In the genomic region with DNA sequence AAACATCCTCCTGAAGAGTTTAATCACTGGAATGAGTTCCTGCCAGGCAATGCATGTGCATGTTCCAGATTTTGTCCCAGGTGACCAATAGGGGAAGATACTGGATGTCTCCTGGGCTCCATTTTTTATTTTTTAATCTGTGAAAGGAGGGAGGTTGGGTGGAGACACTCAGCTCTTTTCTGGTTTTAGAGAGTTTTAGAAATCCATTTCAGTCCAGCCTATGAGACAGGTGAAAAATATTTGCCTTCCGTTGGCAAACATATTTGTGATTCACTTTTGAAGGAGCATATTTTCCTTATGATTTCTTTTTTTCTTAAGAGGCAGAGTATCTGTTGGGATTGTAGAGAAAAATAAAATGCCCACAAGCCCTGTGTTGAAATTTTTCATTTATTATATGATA, we compare ENCODE assay signal across 21 cellular contexts.
A peak's percentile ranks its signal among the peaks of the same experiment; 100 is the strongest.
DNase-seq lines count a peak whose midpoint lies in the region; ATAC-seq, FAIRE-seq and TF ChIP-seq lines count a peak whose summit lies in the region.
"Had no signal": no experiment of that assay in that cellular context is flagged by ENCODE, and none has a peak within 500 bp of the region (broad histone marks: within the 10 kb centered on the region; RNA-seq: fewer than 3 reads in every experiment).

No MANE protein-coding gene starts in this region.

- DNase-seq in heart left ventricle (no peak), cardiac septum (ENCODE audit: low spot score) (no peak), SK-N-SH (no peak), foreskin keratinocyte (peak in 1 of 2 donors; percentile 71), type B pancreatic cell (ENCODE audit: extremely low spot score, unreplicated experiment) (no peak), LoVo (ENCODE audit: low spot score) (no peak), body of pancreas (no peak), GM19239 (ENCODE audit: insufficient read length, low spot score) (no peak)
- DNase-seq: activated CD8-positive, alpha-beta memory T cell treated with anti-CD3 and anti-CD28 coated beads, Interleukin-2, amount 50 U/mL, for 4 hours; activated gamma-delta T cell treated with Interleukin-2 at 50 U/mL for 16 hours; anterior cingulate cortex; CD4-positive, alpha-beta T cell; DMS79 treated with DMSO at 0.1 percent for 48 hours; naive B cell; NCI-H2029; NCI-H524 treated with DMSO at 0.1 percent for 48 hours; spleen had no signal

- H3K4me3 ChIP-seq in heart left ventricle (no peak overlapping the region), SK-N-SH (ENCODE audit: low read depth in 2 of 2, low read length in 1 of 2) (no peak overlapping the region), body of pancreas (no peak overlapping the region)
- H3K4me3 ChIP-seq: lung, SK-N-MC, spleen, tibial nerve had no signal

- 79 to 87% (median 83%) methylated on average over 1 of the region's 1 CpG for WGBS in heart left ventricle, 4 donors
- 6% methylated on average over 1 of the region's 1 CpG for WGBS in SK-N-SH (ENCODE audit: low lambda C conversion rate)
- 76 to 83% methylated on average over 1 of the region's 1 CpG for WGBS in body of pancreas, 2 donors

- peaks cover 28% of the 10 kb centered on the region for H3K4me1 Mint-ChIP-seq in type B pancreatic cell (ENCODE audit: unreplicated experiment)

- POLR2A ChIA-PET in SK-N-SH (lab: Yijun Ruan, JAX): no interaction called here

- no peak for TF ChIP-seq RAD21 in SK-N-SH (IDR thresholded peaks at IDR 0.05; ENCODE audit: low read length)

- H3K4me1 ChIP-seq in heart left ventricle (peaks cover 5 to 61% (median 37%) of the 10 kb centered on the region in 12 donors), SK-N-SH (ENCODE audit: control insufficient read depth in 1 of 2, insufficient read depth in 2 of 2, low read depth in 1 of 2, low read length in 1 of 2) (peaks cover 5 to 44% of the 10 kb centered on the region in 2 experiments; a peak in 3 of 4 replicates), foreskin keratinocyte (peaks cover 12% of the 10 kb centered on the region), body of pancreas (peaks cover 7% of the 10 kb centered on the region)

- peak overlapping the region; percentile 22 for H3K27ac Mint-ChIP-seq in type B pancreatic cell
- H3K27ac Mint-ChIP-seq: CD4-positive, alpha-beta T cell; naive B cell had no signal

- peak overlapping the region; percentile 21; the same call in 1 of the 2 replicates for H3K4me2 ChIP-seq in SK-N-SH

- intact Hi-C loops in heart left ventricle (cut with DNase I): no loop called here
- intact Hi-C loops in cardiac septum (cut with DNase I): no loop called here
- intact Hi-C loops in body of pancreas (cut with DNase I): no loop called here

- H3K36me3 ChIP-seq in heart left ventricle (no peaks in the 10 kb centered on the region), SK-N-SH (replicated peaks in 1 of 2; ENCODE audit: control insufficient read depth in 1 of 2, insufficient read depth in 2 of 2, low read length in 1 of 2) (no peaks in the 10 kb centered on the region), body of pancreas (replicated peaks in 1 of 2; ENCODE audit: insufficient read depth in 1 of 2, low read depth in 2 of 2) (no peaks in the 10 kb centered on the region)
- H3K36me3 ChIP-seq: spleen, tibial nerve had no signal

- CTCF ChIA-PET in SK-N-SH (lab: Yijun Ruan, JAX): interaction anchor here (1.5 to 18.4 kb wide), 4 partner anchors 9 to 285 kb away, joined by 5 to 299 read pairs (median 52); no protein-coding TSS in a partner anchor

- H3K9me3 ChIP-seq in heart left ventricle: no peaks in the 10 kb centered on the region
- no peaks in the 10 kb centered on the region for H3K9me3 ChIP-seq in SK-N-SH
- no peaks in the 10 kb centered on the region for H3K9me3 ChIP-seq in body of pancreas
- H3K9me3 ChIP-seq: spleen, tibial nerve had no signal

- no peaks in the 10 kb centered on the region for H4K20me1 ChIP-seq in SK-N-SH (ENCODE audit: insufficient read depth)

- peak overlapping the region; percentile 28 for H3K4me3 Mint-ChIP-seq in type B pancreatic cell
- H3K4me3 Mint-ChIP-seq: CD4-positive, alpha-beta T cell; naive B cell had no signal

- peak overlapping the region; percentile 67; the same call in 1 of the 2 replicates for H2AFZ ChIP-seq in SK-N-SH (ENCODE audit: low read depth)

- H3K27me3 ChIP-seq in heart left ventricle (no peaks in the 10 kb centered on the region), SK-N-SH (ENCODE audit: insufficient read depth) (no peaks in the 10 kb centered on the region), foreskin keratinocyte (no peaks in the 10 kb centered on the region), body of pancreas (no peaks in the 10 kb centered on the region)
- H3K27me3 ChIP-seq: tibial nerve had no signal

- peak in 1 of 2 experiments; percentile 55; a peak in 1 of 4 replicates for TF ChIP-seq EP300 in SK-N-SH (IDR thresholded peaks at IDR 0.05; ENCODE audit: borderline replicate concordance in 1 of 2, low read depth in 1 of 2, low read length in 1 of 2)

- peaks cover 17% of the 10 kb centered on the region for H3F3A ChIP-seq in SK-N-SH (replicated peaks; ENCODE audit: insufficient read depth)

- H3K27me3 Mint-ChIP-seq in type B pancreatic cell: no peaks in the 10 kb centered on the region

- H3K36me3 Mint-ChIP-seq in type B pancreatic cell: peaks cover 4% of the 10 kb centered on the region
- H3K36me3 Mint-ChIP-seq: naive B cell had no signal

- H3K9ac ChIP-seq in SK-N-SH: peak overlapping the region; percentile 4; the same call in 1 of the 2 replicates

- H3K27ac ChIP-seq in heart left ventricle: peak overlapping the region in 11 of 12 donors; percentile 31 to 97 (median 90)
- H3K27ac ChIP-seq in SK-N-SH (ENCODE audit: low read depth in 2 of 2, low read length in 1 of 2): peak overlapping the region in 1 of 2 experiments; percentile 53; a peak in 2 of 4 replicates
- no peak overlapping the region for H3K27ac ChIP-seq in foreskin keratinocyte
- no peak overlapping the region for H3K27ac ChIP-seq in body of pancreas
- H3K27ac ChIP-seq: SK-N-MC had no signal

- TF ChIP-seq CTCF in heart left ventricle (IDR thresholded peaks at IDR 0.05) (no peak), SK-N-SH (IDR thresholded peaks at IDR 0.05) (no peak), foreskin keratinocyte (conservative IDR thresholded peaks at IDR 0.05) (no peak), type B pancreatic cell (conservative IDR thresholded peaks at IDR 0.05) (no peak), body of pancreas (IDR thresholded peaks at IDR 0.05) (no peak)

- no peak for FAIRE-seq in GM19239 (lab: Jason Lieb, UNC)
- FAIRE-seq: A204.1 had no signal

- H3K79me2 ChIP-seq in SK-N-SH (ENCODE audit: insufficient read depth): no peaks in the 10 kb centered on the region

- no peaks in the 10 kb centered on the region for H3K9me3 Mint-ChIP-seq in type B pancreatic cell
- H3K9me3 Mint-ChIP-seq: CD4-positive, alpha-beta T cell; naive B cell had no signal

- no peak for TF ChIP-seq POLR2A in heart left ventricle (IDR thresholded peaks at IDR 0.05)
- no peak for TF ChIP-seq POLR2A in body of pancreas (IDR thresholded peaks at IDR 0.05)

- no peak for ATAC-seq in heart left ventricle
- peak; percentile 7 for ATAC-seq in foreskin keratinocyte
- ATAC-seq in body of pancreas: no peak

- H3K9me2 ChIP-seq in SK-N-SH: no peaks in the 10 kb centered on the region

TF ChIP-seq in SK-N-SH, 30 proteins besides CTCF, POLR2A, EP300 and RAD21:
- TF ChIP-seq TCF12 (IDR thresholded peaks at IDR 0.05) (peak; percentile 48; the same call in 1 of the 2 replicates), FOSL2 (IDR thresholded peaks at IDR 0.05; ENCODE audit: borderline replicate concordance, low read depth) (peak; percentile 30; the same call in 1 of the 2 replicates), NFIC (IDR thresholded peaks at IDR 0.05; ENCODE audit: borderline replicate concordance) (peak; percentile 19; the same call in 1 of the 2 replicates), JUND (IDR thresholded peaks at IDR 0.05) (peak; percentile 40), RXRA (IDR thresholded peaks at IDR 0.05; ENCODE audit: borderline replicate concordance, low read depth) (no peak), TEAD4 (IDR thresholded peaks at IDR 0.05; ENCODE audit: borderline replicate concordance, insufficient read depth) (peak; percentile 40; the same call in 1 of the 2 replicates)
- TF ChIP-seq, protein P1, sequence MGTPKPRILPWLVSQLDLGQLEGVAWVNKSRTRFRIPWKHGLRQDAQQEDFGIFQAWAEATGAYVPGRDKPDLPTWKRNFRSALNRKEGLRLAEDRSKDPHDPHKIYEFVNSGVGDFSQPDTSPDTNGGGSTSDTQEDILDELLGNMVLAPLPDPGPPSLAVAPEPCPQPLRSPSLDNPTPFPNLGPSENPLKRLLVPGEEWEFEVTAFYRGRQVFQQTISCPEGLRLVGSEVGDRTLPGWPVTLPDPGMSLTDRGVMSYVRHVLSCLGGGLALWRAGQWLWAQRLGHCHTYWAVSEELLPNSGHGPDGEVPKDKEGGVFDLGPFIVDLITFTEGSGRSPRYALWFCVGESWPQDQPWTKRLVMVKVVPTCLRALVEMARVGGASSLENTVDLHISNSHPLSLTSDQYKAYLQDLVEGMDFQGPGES (IDR thresholded peaks at IDR 0.05; ENCODE audit: low read depth, low read length): no peak
- TF ChIP-seq, protein P2, sequence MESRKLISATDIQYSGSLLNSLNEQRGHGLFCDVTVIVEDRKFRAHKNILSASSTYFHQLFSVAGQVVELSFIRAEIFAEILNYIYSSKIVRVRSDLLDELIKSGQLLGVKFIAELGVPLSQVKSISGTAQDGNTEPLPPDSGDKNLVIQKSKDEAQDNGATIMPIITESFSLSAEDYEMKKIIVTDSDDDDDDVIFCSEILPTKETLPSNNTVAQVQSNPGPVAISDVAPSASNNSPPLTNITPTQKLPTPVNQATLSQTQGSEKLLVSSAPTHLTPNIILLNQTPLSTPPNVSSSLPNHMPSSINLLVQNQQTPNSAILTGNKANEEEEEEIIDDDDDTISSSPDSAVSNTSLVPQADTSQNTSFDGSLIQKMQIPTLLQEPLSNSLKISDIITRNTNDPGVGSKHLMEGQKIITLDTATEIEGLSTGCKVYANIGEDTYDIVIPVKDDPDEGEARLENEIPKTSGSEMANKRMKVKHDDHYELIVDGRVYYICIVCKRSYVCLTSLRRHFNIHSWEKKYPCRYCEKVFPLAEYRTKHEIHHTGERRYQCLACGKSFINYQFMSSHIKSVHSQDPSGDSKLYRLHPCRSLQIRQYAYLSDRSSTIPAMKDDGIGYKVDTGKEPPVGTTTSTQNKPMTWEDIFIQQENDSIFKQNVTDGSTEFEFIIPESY (IDR thresholded peaks at IDR 0.05; ENCODE audit: borderline replicate concordance, low read depth): no peak

Comparison
In these comparisons a context has a peak if more than half of its experiments do, and no peak if none do; other contexts are left out.
1. H3K27ac ChIP-seq: peak in heart left ventricle (11 of 12); none in foreskin keratinocyte (single experiment) and body of pancreas (0 of 4).